16 cellular contexts compared by ENCODE assay signal in genomic region chr22:46196268-46196667, GRCh38. TPM values are rescaled to one million over a fixed set of nuclear protein-coding genes. Genes with fewer than 3 reads are reported as not detected.
DNase-seq lines count a peak whose midpoint lies in the region; ATAC-seq and TF ChIP-seq lines count a peak whose summit lies in the region.
"Had no signal": no experiment of that assay in that cellular context is flagged by ENCODE, and none has a peak within 500 bp of the region (broad histone marks: within the 10 kb centered on the region; RNA-seq: fewer than 3 reads in every experiment).

No MANE protein-coding gene starts in this region.

- H3K4me2 ChIP-seq in mammary epithelial cell (ENCODE audit: insufficient read depth, low read depth, low read length) = no peak overlapping the region
- H3K4me2 ChIP-seq: A549, hepatocyte had no signal

- CTCF ChIA-PET in mammary epithelial cell (lab: Charles Lee; ENCODE audit: low non-redundant PET) = no interaction called here

- in situ Hi-C loops in mammary epithelial cell (cut with MboI; ENCODE audit: low sequenced_read_pairs in 2 of 2) = no loop called here

- no peak overlapping the region for H3K9ac ChIP-seq in mammary epithelial cell (ENCODE audit: insufficient read depth, low read length)

- no peaks in the 10 kb centered on the region for H4K20me1 ChIP-seq in mammary epithelial cell (ENCODE audit: insufficient read depth, low read length)

- H3K27me3 ChIP-seq in left ventricle myocardium inferior (ENCODE audit: low read depth) (no peaks in the 10 kb centered on the region), mammary epithelial cell (ENCODE audit: insufficient read depth, low read length) (no peaks in the 10 kb centered on the region)
- H3K27me3 ChIP-seq: hepatocyte, testis had no signal

- BruUV-seq in mammary epithelial cell (replicated peaks; lab: Mats Ljungman, UMichigan) = no TSS peak

- H2AFZ ChIP-seq in mammary epithelial cell (ENCODE audit: low read depth, low read length) = no peak overlapping the region
- H2AFZ ChIP-seq: hepatocyte had no signal

- peak; percentile 92 for ATAC-seq in Right ventricle myocardium inferior
- no peak for ATAC-seq in GM18873 (IDR thresholded peaks at IDR 0.05; ENCODE audit: low FRiP score, unreplicated experiment)
- ATAC-seq: A549 had no signal

- H3K9me3 ChIP-seq in left ventricle myocardium inferior (replicated peaks) = peaks cover 5% of the 10 kb centered on the region
- no peaks in the 10 kb centered on the region for H3K9me3 ChIP-seq in mammary epithelial cell (replicated peaks; ENCODE audit: insufficient read depth, low read length)
- H3K9me3 ChIP-seq: A549, testis had no signal

- H3K4me3 ChIP-seq in left ventricle myocardium inferior (no peak overlapping the region), mammary epithelial cell (replicated peaks in 1 of 3; ENCODE audit: insufficient read depth in 1 of 3, low read depth in 2 of 3, low read length in 3 of 3) (no peak overlapping the region)
- H3K4me3 ChIP-seq: A549, hepatocyte, testis had no signal

- TF ChIP-seq CTCF in left ventricle myocardium inferior (IDR thresholded peaks at IDR 0.05; ENCODE audit: borderline replicate concordance) = no peak
- TF ChIP-seq CTCF in mammary epithelial cell (conservative IDR thresholded peaks at IDR 0.05 in 1 of 2, IDR thresholded peaks at IDR 0.05 in 1 of 2; ENCODE audit: extremely low read depth in 1 of 2, insufficient read depth in 1 of 2, low read depth in 1 of 2, low read length in 2 of 2) = no peak

- WGBS in mammary epithelial cell (ENCODE audit: low coverage, missing lambda C conversion rate) = 77% methylated on average over 6 of the region's 8 CpGs

- intact Hi-C loops in Right ventricle myocardium inferior (cut with DNase I) = loop anchor here (5.0 kb wide), 1 partner anchor 46 kb away; no protein-coding TSS in a partner anchor
- intact Hi-C loops in cardiac septum (cut with DNase I) = no loop called here
- intact Hi-C loops in left ventricle myocardium inferior (cut with micrococcal nuclease) = no loop called here
- intact Hi-C loops in mammary epithelial cell (cut with micrococcal nuclease) = no loop called here

- H3K79me2 ChIP-seq in mammary epithelial cell (ENCODE audit: insufficient read depth, low read length) = no peaks in the 10 kb centered on the region
- H3K79me2 ChIP-seq: hepatocyte had no signal

- peaks cover 51% of the 10 kb centered on the region for H3K4me1 ChIP-seq in left ventricle myocardium inferior
- peaks cover 2% of the 10 kb centered on the region for H3K4me1 ChIP-seq in mammary epithelial cell (ENCODE audit: insufficient read depth, low read length)
- H3K4me1 ChIP-seq: A549 had no signal

- DNase-seq in Right ventricle myocardium inferior (ENCODE audit: missing footprints) = peak; percentile 90
- DNase-seq in cardiac septum (ENCODE audit: low spot score) = no peak
- DNase-seq in left ventricle myocardium inferior = peak; percentile 79
- DNase-seq in myocyte (ENCODE audit: low read depth) = peak; percentile 44
- no peak for DNase-seq in DMS53 treated with DMSO at 0.1 percent for 48 hours (lab: John Stamatoyannopoulos, UW; ENCODE audit: unreplicated experiment)
- no peak for DNase-seq in mammary epithelial cell
- no peak for DNase-seq in NCI-H510A (lab: John Stamatoyannopoulos, UW)
- DNase-seq: activated naive CD4-positive, alpha-beta T cell treated with anti-CD3 and anti-CD28 coated beads for 36 hours; aorta; GOT3; islet precursor cell; NCI-H1417 treated with DMSO at 0.1 percent for 48 hours; testis had no signal

- dilution Hi-C loops in mammary epithelial cell (cut with HindIII; ENCODE audit: low sequenced_read_pairs) = no loop called here

- H3K27ac ChIP-seq in left ventricle myocardium inferior (replicated peaks) = peak overlapping the region; percentile 90
- no peak overlapping the region for H3K27ac ChIP-seq in mammary epithelial cell (ENCODE audit: insufficient read depth, low read depth, low read length)
- H3K27ac ChIP-seq: A549, hepatocyte, testis had no signal

- H3K36me3 ChIP-seq in left ventricle myocardium inferior (peaks cover 39% of the 10 kb centered on the region), mammary epithelial cell (ENCODE audit: insufficient read depth, low read length) (peaks cover 3% of the 10 kb centered on the region)

RNA-seq across cellular contexts. Expression of gene PPARA, which starts 45.9 kb away (rescaled TPM):
- total RNA-seq in Right ventricle myocardium inferior (70.5 TPM), cardiac septum (78.8 TPM), left ventricle myocardium inferior (101 TPM), myocyte (17.5 and 26.3 TPM in 2 replicates), mammary epithelial cell (10 to 100 TPM; 10.3 to 15.5 TPM)
- 7.7 TPM for polyA plus RNA-seq in myocyte (2012)
- 7.4 TPM for polyA plus RNA-seq in mammary epithelial cell
- polyA minus RNA-seq in mammary epithelial cell = 46.3 TPM

RNA-seq across cellular contexts. Expression of gene CDPF1, which starts 53.8 kb away (rescaled TPM):
- total RNA-seq in Right ventricle myocardium inferior = 6.2 TPM
- 7.6 TPM for total RNA-seq in cardiac septum
- 6.4 TPM for total RNA-seq in left ventricle myocardium inferior
- 11.6 and 21.3 TPM in 2 replicates for total RNA-seq in myocyte
- 10.9 TPM for polyA plus RNA-seq in myocyte (2012)
- 1 to 10 TPM; 5.7 to 8.0 TPM for total RNA-seq in mammary epithelial cell
- polyA plus RNA-seq in mammary epithelial cell = 8.3 TPM
- 6.6 TPM for polyA minus RNA-seq in mammary epithelial cell

Comparison
In these comparisons a context has a peak if more than half of its experiments do, and no peak if none do; other contexts are left out.
1. DNase-seq: peak in Right ventricle myocardium inferior (single experiment), left ventricle myocardium inferior (single experiment) and myocyte (single experiment); none in cardiac septum (single experiment), DMS53 treated with DMSO at 0.1 percent for 48 hours (single experiment), mammary epithelial cell (single experiment) and NCI-H510A (single experiment).